Comparison of ENCODE assay signal across 6 cellular contexts in the genomic region with DNA sequence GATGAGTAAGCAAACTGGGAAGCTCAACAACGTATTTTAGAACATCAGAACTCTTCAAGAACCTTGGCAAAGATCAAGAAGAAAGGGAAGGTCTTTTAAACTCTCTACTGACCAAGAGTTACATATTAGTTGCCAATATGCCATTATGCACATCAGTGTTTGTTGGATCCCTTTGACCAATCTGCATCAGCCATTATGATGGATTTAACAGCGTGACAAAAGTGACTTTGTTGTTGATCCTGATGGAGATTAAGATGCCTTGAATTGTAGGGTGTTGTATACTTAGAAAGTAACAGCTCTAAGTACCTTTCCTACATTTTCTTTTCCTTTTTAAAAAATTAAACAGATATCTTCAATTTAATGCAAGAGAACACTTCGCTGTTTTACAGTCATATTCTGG.
"Had no signal": no experiment of that assay in that cellular context is flagged by ENCODE, and none has a peak within 500 bp of the region (broad histone marks: within the 10 kb centered on the region; RNA-seq: fewer than 3 reads in every experiment).

No MANE protein-coding gene starts in this region.

- DNase-seq: GOT3, H9, HCEC 1CT, KG1 had no signal

- H3K27me3 Mint-ChIP-seq: IgD-negative memory B cell had no signal

- H3K27ac Mint-ChIP-seq: IgD-negative memory B cell had no signal

- H3K4me3 Mint-ChIP-seq: H9, IgD-negative memory B cell had no signal

- H3K9me3 Mint-ChIP-seq: H9, IgD-negative memory B cell had no signal

- ATAC-seq: HepG2 had no signal

- FAIRE-seq: HepG2 had no signal
